In the genomic region with DNA sequence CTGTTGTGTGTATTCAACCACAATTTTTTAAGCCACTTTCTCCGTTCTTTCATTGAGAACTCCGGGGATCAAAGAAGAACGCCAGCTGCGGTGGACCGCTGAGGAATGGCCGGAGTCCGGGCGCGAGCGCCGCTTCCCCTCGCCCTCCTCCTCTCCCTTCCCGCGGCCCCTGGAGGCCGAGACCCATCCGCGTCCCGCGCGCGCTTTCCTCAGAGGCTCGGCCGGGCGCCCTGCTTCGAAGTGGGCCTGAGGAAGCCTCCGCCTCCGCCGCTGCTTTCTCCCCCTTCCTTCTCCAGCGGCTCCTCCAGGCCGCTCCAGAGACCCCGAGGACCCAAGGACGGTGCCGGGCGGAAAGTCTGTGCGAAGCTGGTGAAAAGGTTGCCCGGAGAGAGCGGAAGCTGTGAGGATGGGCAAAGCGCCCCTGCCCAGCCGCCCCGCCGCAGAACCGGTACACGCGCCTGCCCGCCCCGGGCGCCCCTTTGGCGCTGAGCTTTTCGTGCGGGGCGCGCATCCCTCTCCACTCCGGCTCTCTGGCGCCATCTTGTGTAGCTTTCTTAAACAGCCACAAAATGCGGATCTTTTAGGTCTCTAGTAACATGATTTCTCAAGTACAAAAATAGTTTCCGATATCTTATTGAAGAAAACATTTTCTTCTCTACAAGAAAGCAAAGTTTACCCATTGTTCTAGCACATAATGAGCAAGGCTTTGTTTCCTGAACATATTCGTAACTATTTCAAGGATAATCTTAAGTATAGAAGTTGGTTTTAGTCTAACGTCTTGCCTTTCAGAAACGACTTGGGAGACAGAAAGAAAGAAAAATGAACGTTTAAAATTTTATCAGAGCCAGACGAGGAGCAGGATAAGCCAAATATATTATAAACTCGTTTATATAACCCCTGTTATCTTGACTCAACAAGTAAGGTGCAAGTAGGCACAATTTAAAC, we compare ENCODE assay signal across 8 cellular contexts. TPM values are rescaled to one million over a fixed set of nuclear protein-coding genes. Genes with fewer than 3 reads are reported as not detected.
DNase-seq lines count a peak whose midpoint lies in the region; ATAC-seq and TF ChIP-seq lines count a peak whose summit lies in the region.

No MANE protein-coding gene starts in this region.

- peak overlapping the region; percentile 45 for H3K23ac ChIP-seq in IMR-90 (ENCODE audit: low read depth, low read length)

- H3K14ac ChIP-seq in IMR-90 (replicated peaks; ENCODE audit: low read depth, low read length): no peak overlapping the region

- intact Hi-C loops in IMR-90 (cut with micrococcal nuclease) (loop anchor here (1.0 to 10.0 kb wide), 5 partner anchors 100 to 1010 kb away; no protein-coding TSS in a partner anchor), Panc1 (cut with micrococcal nuclease; ENCODE audit: unreplicated experiment) (loop anchor here (1.0 to 10.0 kb wide), 5 partner anchors 100 to 617 kb away; no protein-coding TSS in a partner anchor)

- peak; percentile 48 to 74 (median 56) for DNase-seq in CD8-positive, alpha-beta memory T cell
- DNase-seq in IMR-90 (peak; percentile 66), Panc1 (ENCODE audit: low read depth, low spot score) (no peak), activated T-helper 1 cell treated with Interleukin-2 at 50 U/mL for 16 hours (ENCODE audit: low read depth) (peak; percentile 43), fibroblast of mammary gland (ENCODE audit: low read depth) (peak; percentile 53)
- peak; percentile 55 to 85 (median 76) for DNase-seq in naive thymus-derived CD8-positive, alpha-beta T cell

- H3K79me1 ChIP-seq in IMR-90 (ENCODE audit: low read depth in 1 of 2, low read length in 2 of 2): no peaks in the 10 kb centered on the region

- peaks cover 5% of the 10 kb centered on the region for H3K27me3 ChIP-seq in CD8-positive, alpha-beta memory T cell (ENCODE audit: insufficient read depth, low read length, poor library complexity, severe bottlenecking)
- no peaks in the 10 kb centered on the region; the same call in 1 of the 2 replicates for H3K27me3 ChIP-seq in IMR-90 (ENCODE audit: control insufficient read depth, insufficient read depth, low read length)
- no peaks in the 10 kb centered on the region for H3K27me3 ChIP-seq in Panc1 (ENCODE audit: control insufficient read depth, insufficient read depth, low read length)

- POLR2A ChIA-PET in CD8-positive, alpha-beta memory T cell (lab: Charles Lee): interaction anchor here (0.6 kb wide), 1 partner anchor 81 kb away, joined by 5 read pairs; no protein-coding TSS in a partner anchor
- POLR2A ChIA-PET in IMR-90 (lab: Charles Lee; ENCODE audit: unreplicated experiment): no interaction called here
- POLR2A ChIA-PET in Panc1 (lab: Charles Lee): no interaction called here
- POLR2A ChIA-PET in naive thymus-derived CD8-positive, alpha-beta T cell (lab: Charles Lee): interaction anchor here (0.9 kb wide), 1 partner anchor 167 kb away, joined by 3 read pairs; no protein-coding TSS in a partner anchor

- H2BK20ac ChIP-seq in IMR-90 (ENCODE audit: low read depth, low read length): no peak overlapping the region

- in situ Hi-C loops in IMR-90 (cut with MboI; ENCODE audit: low sequenced_read_pairs): loop anchor here (5.0 to 25.0 kb wide), 2 partner anchors 622 to 877 kb away; no protein-coding TSS in a partner anchor
- in situ Hi-C loops in Panc1 (cut with HindIII; ENCODE audit: low pct_unique_long_range_greater_than_20kb, low sequenced_read_pairs): no loop called here

- H3K4me2 ChIP-seq in IMR-90 (ENCODE audit: low read depth, low read length): peak overlapping the region; percentile 88

- no peak overlapping the region for H3K27ac ChIP-seq in CD8-positive, alpha-beta memory T cell (ENCODE audit: low read depth, low read length)
- H3K27ac ChIP-seq in IMR-90 (ENCODE audit: insufficient read depth, low read length): no peak overlapping the region
- peak overlapping the region; percentile 55 for H3K27ac ChIP-seq in Panc1 (ENCODE audit: low read length)

- H4K8ac ChIP-seq in IMR-90 (ENCODE audit: low read depth in 2 of 2, low read length in 2 of 2): peak overlapping the region in 1 of 2 experiments; percentile 40; a peak in 1 of 4 replicates

- TF ChIP-seq CTCF in IMR-90 (conservative IDR thresholded peaks at IDR 0.05; ENCODE audit: low read depth, low read length): peak; percentile 90
- peak; percentile 96 for TF ChIP-seq CTCF in Panc1 (IDR thresholded peaks at IDR 0.05)
- TF ChIP-seq CTCF in fibroblast of mammary gland (conservative IDR thresholded peaks at IDR 0.05; ENCODE audit: control insufficient read depth, insufficient read depth, low read depth, low read length): peak; percentile 82

- H3K9ac ChIP-seq in IMR-90 (ENCODE audit: low read depth, low read length): peak overlapping the region; percentile 35; the same call in 1 of the 2 replicates

- H4K91ac ChIP-seq in IMR-90 (ENCODE audit: insufficient read depth, low read depth, low read length): no peak overlapping the region

- H3K9me3 ChIP-seq in CD8-positive, alpha-beta memory T cell (ENCODE audit: low read length): no peaks in the 10 kb centered on the region
- H3K9me3 ChIP-seq in IMR-90 (ENCODE audit: control insufficient read depth, insufficient read depth, low read length): no peaks in the 10 kb centered on the region; the same call in 1 of the 2 replicates
- H3K9me3 ChIP-seq in Panc1 (ENCODE audit: control insufficient read depth, insufficient read depth, low read depth, low read length): no peaks in the 10 kb centered on the region

- H4K5ac ChIP-seq in IMR-90 (ENCODE audit: low read depth, low read length): no peak overlapping the region

- H3K4me3 Mint-ChIP-seq in CD8-positive, alpha-beta memory T cell: peak overlapping the region; percentile 57 to 92 (median 75)
- peak overlapping the region; percentile 76 to 87 (median 84) for H3K4me3 Mint-ChIP-seq in naive thymus-derived CD8-positive, alpha-beta T cell
- H3K4me3 Mint-ChIP-seq in stimulated activated memory B cell treated with anti-CD40 and anti-IgM and Interleukin-4, amounts not matched to agents 10 μg/mL and 1 μg/mL and 100 μg/mL, for 72 hours: peak overlapping the region; percentile 76

- H3K18ac ChIP-seq in IMR-90 (ENCODE audit: low read depth, low read length): no peak overlapping the region; the same call in 1 of the 2 replicates

- H3K36me3 Mint-ChIP-seq in CD8-positive, alpha-beta memory T cell: no peaks in the 10 kb centered on the region
- no peaks in the 10 kb centered on the region for H3K36me3 Mint-ChIP-seq in naive thymus-derived CD8-positive, alpha-beta T cell
- H3K36me3 Mint-ChIP-seq in stimulated activated memory B cell treated with anti-CD40 and anti-IgM and Interleukin-4, amounts not matched to agents 10 μg/mL and 1 μg/mL and 100 μg/mL, for 72 hours: peaks cover 3% of the 10 kb centered on the region

- H3K9me3 Mint-ChIP-seq in CD8-positive, alpha-beta memory T cell: peaks cover 0 to 2% (median 0%) of the 10 kb centered on the region in 5 donors
- H3K9me3 Mint-ChIP-seq in naive thymus-derived CD8-positive, alpha-beta T cell: peaks cover 0 to 2% (median 0%) of the 10 kb centered on the region in 9 donors
- peaks cover 3% of the 10 kb centered on the region for H3K9me3 Mint-ChIP-seq in stimulated activated memory B cell treated with anti-CD40 and anti-IgM and Interleukin-4, amounts not matched to agents 10 μg/mL and 1 μg/mL and 100 μg/mL, for 72 hours

- H2AK5ac ChIP-seq in IMR-90 (ENCODE audit: low read depth, low read length): no peak overlapping the region

- TF ChIP-seq RAD21 in IMR-90 (IDR thresholded peaks at IDR 0.05; ENCODE audit: low read length): peak; percentile 81

- H4K20me1 ChIP-seq in IMR-90 (ENCODE audit: insufficient read depth, low read length): no peaks in the 10 kb centered on the region

- H3K4me3 ChIP-seq in CD8-positive, alpha-beta memory T cell (ENCODE audit: low read length): peak overlapping the region; percentile 44
- peak overlapping the region; percentile 50 for H3K4me3 ChIP-seq in IMR-90 (ENCODE audit: insufficient read depth, low read depth, low read length)
- H3K4me3 ChIP-seq in Panc1 (ENCODE audit: low read depth in 2 of 2, low read length in 2 of 2): peak overlapping the region; percentile 57 to 59
- H3K4me3 ChIP-seq in fibroblast of mammary gland (ENCODE audit: control insufficient read depth, low read depth, low read length): peak overlapping the region; percentile 48

- H3K4me1 Mint-ChIP-seq in CD8-positive, alpha-beta memory T cell: peaks cover 6 to 12% (median 11%) of the 10 kb centered on the region in 3 donors
- peaks cover 5 to 13% (median 7%) of the 10 kb centered on the region in 4 donors for H3K4me1 Mint-ChIP-seq in naive thymus-derived CD8-positive, alpha-beta T cell
- H3K4me1 Mint-ChIP-seq in stimulated activated memory B cell treated with anti-CD40 and anti-IgM and Interleukin-4, amounts not matched to agents 10 μg/mL and 1 μg/mL and 100 μg/mL, for 72 hours: peaks cover 15% of the 10 kb centered on the region

- dilution Hi-C loops in IMR-90 (cut with HindIII; ENCODE audit: low sequenced_read_pairs, unreplicated experiment): no loop called here

- H3K36me3 ChIP-seq in CD8-positive, alpha-beta memory T cell (ENCODE audit: insufficient read depth, low read length): no peaks in the 10 kb centered on the region
- H3K36me3 ChIP-seq in IMR-90 (ENCODE audit: control insufficient read depth, insufficient read depth, low read length) (no peaks in the 10 kb centered on the region), Panc1 (ENCODE audit: control insufficient read depth, insufficient read depth, low read length) (no peaks in the 10 kb centered on the region)

- H3K56ac ChIP-seq in IMR-90 (ENCODE audit: extremely low read depth, insufficient read depth, low read length): no peak overlapping the region

- no peak overlapping the region for H2BK5ac ChIP-seq in IMR-90 (ENCODE audit: low read depth, low read length, poor library complexity, severe bottlenecking)

- H3K9me1 ChIP-seq in IMR-90 (ENCODE audit: insufficient read depth, low read length): no peaks in the 10 kb centered on the region

- no TSS peak for BruUV-seq in IMR-90 (replicated peaks; lab: Mats Ljungman, UMichigan)
- no TSS peak for BruUV-seq in Panc1 (replicated peaks; lab: Mats Ljungman, UMichigan)

- peak overlapping the region; percentile 72 for H2AK9ac ChIP-seq in IMR-90 (replicated peaks; ENCODE audit: low read depth, low read length, poor library complexity)

- H2AFZ ChIP-seq in IMR-90 (replicated peaks; ENCODE audit: low read length, poor library complexity): peak overlapping the region; percentile 92

- no peaks in the 10 kb centered on the region for H3K4me1 ChIP-seq in CD8-positive, alpha-beta memory T cell (ENCODE audit: insufficient read depth, low read length)
- H3K4me1 ChIP-seq in IMR-90 (ENCODE audit: control insufficient read depth, insufficient read depth, low read length) (no peaks in the 10 kb centered on the region; the same call in 1 of the 2 replicates), Panc1 (ENCODE audit: control insufficient read depth, insufficient read depth, low read length) (0 out of 2 replicates have a peak, but pooled peaks cover 4% of the 10 kb centered on the region)

- ATAC-seq in GM21360 (IDR thresholded peaks at IDR 0.05; ENCODE audit: unreplicated experiment) (peak; percentile 86), IMR-90 (ENCODE audit: low read depth) (peak; percentile 94), Panc1 (peak; percentile 89)
- ATAC-seq in naive thymus-derived CD8-positive, alpha-beta T cell: peak; percentile 91 to 94
- ATAC-seq in stimulated activated memory B cell treated with anti-CD40 and anti-IgM and Interleukin-4, amounts not matched to agents 10 μg/mL and 1 μg/mL and 100 μg/mL, for 72 hours: peak; percentile 79

- peak overlapping the region in 1 of 8 donors; percentile 17 for H3K27ac Mint-ChIP-seq in CD8-positive, alpha-beta memory T cell
- H3K27ac Mint-ChIP-seq in naive thymus-derived CD8-positive, alpha-beta T cell: peak overlapping the region in 5 of 10 donors; percentile 25 to 67 (median 34)
- H3K27ac Mint-ChIP-seq in stimulated activated memory B cell treated with anti-CD40 and anti-IgM and Interleukin-4, amounts not matched to agents 10 μg/mL and 1 μg/mL and 100 μg/mL, for 72 hours: no peak overlapping the region

- no peak for TF ChIP-seq POLR2A in IMR-90 (IDR thresholded peaks at IDR 0.05; ENCODE audit: low read depth, low read length)

- H2BK15ac ChIP-seq in IMR-90 (ENCODE audit: low read depth, low read length): no peak overlapping the region

- 0% methylated on average over 19 of the region's 62 CpGs; no CpG with 5 or more reads in 1 of the 2 experiments for WGBS in IMR-90 (ENCODE audit: extremely low coverage in 2 of 2, insufficient read length in 1 of 2), 2 experiments

- peaks cover 25 to 28% of the 10 kb centered on the region in 2 donors for H3K27me3 Mint-ChIP-seq in CD8-positive, alpha-beta memory T cell
- peaks cover 0 to 17% (median 6%) of the 10 kb centered on the region in 5 donors for H3K27me3 Mint-ChIP-seq in naive thymus-derived CD8-positive, alpha-beta T cell
- peaks cover 43% of the 10 kb centered on the region for H3K27me3 Mint-ChIP-seq in stimulated activated memory B cell treated with anti-CD40 and anti-IgM and Interleukin-4, amounts not matched to agents 10 μg/mL and 1 μg/mL and 100 μg/mL, for 72 hours

- H3K4ac ChIP-seq in IMR-90 (ENCODE audit: low read depth, low read length): no peak overlapping the region

- CTCF ChIA-PET in CD8-positive, alpha-beta memory T cell (lab: Charles Lee): interaction anchor here (0.6 to 1.5 kb wide), 15 partner anchors 9 to 1416 kb away, joined by 3 to 9 read pairs (median 3); no protein-coding TSS in a partner anchor
- CTCF ChIA-PET in IMR-90 (lab: Yijun Ruan, JAX): interaction anchor here (0.5 to 1.9 kb wide), 10 partner anchors 9 to 1405 kb away, joined by 3 to 10 read pairs (median 4); no protein-coding TSS in a partner anchor
- CTCF ChIA-PET in Panc1 (lab: Charles Lee): interaction anchor here (0.5 to 2.1 kb wide), 6 partner anchors 137 to 617 kb away, joined by 3 to 11 read pairs (median 4); no protein-coding TSS in a partner anchor

- H2BK120ac ChIP-seq in IMR-90 (ENCODE audit: low read depth, low read length): no peak overlapping the region

RNA-seq across cellular contexts. Expression of a gene that starts 59.2 kb away (rescaled TPM):
- 1 to 10 TPM; 3.9 TPM for total RNA-seq in CD8-positive, alpha-beta memory T cell
- polyA plus RNA-seq in CD8-positive, alpha-beta memory T cell: 0.82 TPM
- total RNA-seq in IMR-90 (2012; rRNA removed): 0.18 and 0.56 TPM in 2 replicates
- 0.56 and 0.99 TPM in 2 replicates for polyA plus RNA-seq in IMR-90 (2012; rRNA removed)
- polyA plus RNA-seq in IMR-90 (2012; cell fraction: cytosol; rRNA removed): 0.04 and 0.45 TPM in 2 replicates
- polyA plus RNA-seq in IMR-90 (2012; cell fraction: nucleus; rRNA removed; ENCODE audit: low replicate concordance): 0.13 and 1.2 TPM in 2 replicates
- 30.7 TPM for total RNA-seq in Panc1 (2021; ENCODE audit: unreplicated experiment)
- 22.5 TPM for polyA plus RNA-seq in Panc1 (2012; ENCODE audit: insufficient read length)
- 10 to 100 TPM in 1 of 2 experiments, 1 to 10 TPM in 1; 9.2 to 10.9 TPM for total RNA-seq in naive thymus-derived CD8-positive, alpha-beta T cell
- polyA plus RNA-seq in naive thymus-derived CD8-positive, alpha-beta T cell: 1 to 10 TPM; 3.5 to 6.0 (median 5.9) TPM

Comparison
In these comparisons a context has a peak if more than half of its experiments do, and no peak if none do; other contexts are left out.
1. POLR2A ChIA-PET loops: an anchor here in CD8-positive, alpha-beta memory T cell (0.6 kb wide) and naive thymus-derived CD8-positive, alpha-beta T cell (0.9 kb wide); none called in IMR-90 and Panc1.